Comparison of ENCODE assay signal across 1 cellular context in the genomic region with DNA sequence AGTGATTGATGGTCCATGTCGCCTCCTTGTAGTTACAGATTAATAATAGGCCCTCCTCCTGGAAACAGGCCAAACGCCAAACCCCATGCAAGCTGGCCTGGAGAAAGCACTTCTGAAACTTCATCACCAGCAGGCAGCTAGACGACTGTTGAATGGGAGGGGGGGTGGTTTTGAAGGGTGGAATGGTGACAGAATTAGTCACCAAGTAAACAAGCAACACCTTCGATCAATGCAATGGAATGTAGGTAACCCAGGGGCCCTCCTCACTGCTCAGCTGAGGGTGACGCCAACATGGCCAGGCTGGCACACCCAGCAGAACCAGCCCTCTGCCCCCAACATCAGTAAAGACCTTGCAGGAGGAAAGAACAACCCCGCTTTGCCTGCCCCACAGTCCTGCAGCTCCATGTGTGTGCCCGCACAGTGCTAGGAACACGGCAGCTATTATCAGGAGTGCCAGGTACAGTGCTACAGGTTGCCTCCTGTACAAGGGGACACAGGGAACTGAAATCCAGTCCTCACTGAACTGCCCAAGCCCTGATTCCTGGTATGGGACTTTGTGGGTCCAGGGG.
A peak's percentile ranks its signal among the peaks of the same experiment; 100 is the strongest.
TF ChIP-seq lines count a peak whose summit lies in the region.

No MANE protein-coding gene starts in this region.

TF ChIP-seq in HepG2, 621 proteins besides CTCF, POLR2A, EP300 and RAD21 (continued from another document and continues in another):
- peak; percentile 35 for TF ChIP-seq ZNF724P (CRISPR knock-in tag; IDR thresholded peaks at IDR 0.05; ENCODE audit: borderline replicate concordance)
- TF ChIP-seq PHB2 (IDR thresholded peaks at IDR 0.05; ENCODE audit: partially characterized antibody): no peak
- 0 out of 2 replicates have a peak, but pooled peaks have one; percentile 43 for TF ChIP-seq ZNF773 (CRISPR knock-in tag; IDR thresholded peaks at IDR 0.05; ENCODE audit: borderline replicate concordance)
- no peak for TF ChIP-seq MZF1 (CRISPR knock-in tag; IDR thresholded peaks at IDR 0.05; ENCODE audit: borderline replicate concordance)
- TF ChIP-seq, protein P1, sequence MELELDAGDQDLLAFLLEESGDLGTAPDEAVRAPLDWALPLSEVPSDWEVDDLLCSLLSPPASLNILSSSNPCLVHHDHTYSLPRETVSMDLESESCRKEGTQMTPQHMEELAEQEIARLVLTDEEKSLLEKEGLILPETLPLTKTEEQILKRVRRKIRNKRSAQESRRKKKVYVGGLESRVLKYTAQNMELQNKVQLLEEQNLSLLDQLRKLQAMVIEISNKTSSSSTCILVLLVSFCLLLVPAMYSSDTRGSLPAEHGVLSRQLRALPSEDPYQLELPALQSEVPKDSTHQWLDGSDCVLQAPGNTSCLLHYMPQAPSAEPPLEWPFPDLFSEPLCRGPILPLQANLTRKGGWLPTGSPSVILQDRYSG (CRISPR knock-in tag; IDR thresholded peaks at IDR 0.05): no peak
- TF ChIP-seq GATAD1 (CRISPR knock-in tag; IDR thresholded peaks at IDR 0.05): peak; percentile 71
- TF ChIP-seq, protein P2, sequence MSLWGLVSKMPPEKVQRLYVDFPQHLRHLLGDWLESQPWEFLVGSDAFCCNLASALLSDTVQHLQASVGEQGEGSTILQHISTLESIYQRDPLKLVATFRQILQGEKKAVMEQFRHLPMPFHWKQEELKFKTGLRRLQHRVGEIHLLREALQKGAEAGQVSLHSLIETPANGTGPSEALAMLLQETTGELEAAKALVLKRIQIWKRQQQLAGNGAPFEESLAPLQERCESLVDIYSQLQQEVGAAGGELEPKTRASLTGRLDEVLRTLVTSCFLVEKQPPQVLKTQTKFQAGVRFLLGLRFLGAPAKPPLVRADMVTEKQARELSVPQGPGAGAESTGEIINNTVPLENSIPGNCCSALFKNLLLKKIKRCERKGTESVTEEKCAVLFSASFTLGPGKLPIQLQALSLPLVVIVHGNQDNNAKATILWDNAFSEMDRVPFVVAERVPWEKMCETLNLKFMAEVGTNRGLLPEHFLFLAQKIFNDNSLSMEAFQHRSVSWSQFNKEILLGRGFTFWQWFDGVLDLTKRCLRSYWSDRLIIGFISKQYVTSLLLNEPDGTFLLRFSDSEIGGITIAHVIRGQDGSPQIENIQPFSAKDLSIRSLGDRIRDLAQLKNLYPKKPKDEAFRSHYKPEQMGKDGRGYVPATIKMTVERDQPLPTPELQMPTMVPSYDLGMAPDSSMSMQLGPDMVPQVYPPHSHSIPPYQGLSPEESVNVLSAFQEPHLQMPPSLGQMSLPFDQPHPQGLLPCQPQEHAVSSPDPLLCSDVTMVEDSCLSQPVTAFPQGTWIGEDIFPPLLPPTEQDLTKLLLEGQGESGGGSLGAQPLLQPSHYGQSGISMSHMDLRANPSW (CRISPR knock-in tag; IDR thresholded peaks at IDR 0.05; ENCODE audit: borderline replicate concordance): no peak
- 0 out of 2 replicates have a peak, but pooled peaks have one; percentile 38 for TF ChIP-seq SATB2 (CRISPR knock-in tag; IDR thresholded peaks at IDR 0.05)
- TF ChIP-seq, protein P3, sequence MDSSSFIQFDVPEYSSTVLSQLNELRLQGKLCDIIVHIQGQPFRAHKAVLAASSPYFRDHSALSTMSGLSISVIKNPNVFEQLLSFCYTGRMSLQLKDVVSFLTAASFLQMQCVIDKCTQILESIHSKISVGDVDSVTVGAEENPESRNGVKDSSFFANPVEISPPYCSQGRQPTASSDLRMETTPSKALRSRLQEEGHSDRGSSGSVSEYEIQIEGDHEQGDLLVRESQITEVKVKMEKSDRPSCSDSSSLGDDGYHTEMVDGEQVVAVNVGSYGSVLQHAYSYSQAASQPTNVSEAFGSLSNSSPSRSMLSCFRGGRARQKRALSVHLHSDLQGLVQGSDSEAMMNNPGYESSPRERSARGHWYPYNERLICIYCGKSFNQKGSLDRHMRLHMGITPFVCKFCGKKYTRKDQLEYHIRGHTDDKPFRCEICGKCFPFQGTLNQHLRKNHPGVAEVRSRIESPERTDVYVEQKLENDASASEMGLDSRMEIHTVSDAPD (CRISPR knock-in tag; IDR thresholded peaks at IDR 0.05): peak; percentile 98
- peak; percentile 51 for TF ChIP-seq ZNF331 (CRISPR knock-in tag; IDR thresholded peaks at IDR 0.05)
- TF ChIP-seq FOSL2 (CRISPR knock-in tag; IDR thresholded peaks at IDR 0.05): peak; percentile 100
- no peak for TF ChIP-seq ZFP62 (CRISPR knock-in tag; IDR thresholded peaks at IDR 0.05)
- peak; percentile 95 for TF ChIP-seq HNRNPL (IDR thresholded peaks at IDR 0.05; ENCODE audit: low read depth, low read length)
- peak; percentile 50; the same call in 1 of the 2 replicates for TF ChIP-seq HNF4G (IDR thresholded peaks at IDR 0.05; ENCODE audit: borderline replicate concordance, low read depth, low read length)
- TF ChIP-seq HNF4G (CRISPR knock-in tag; IDR thresholded peaks at IDR 0.05; ENCODE audit: borderline replicate concordance, low read depth): peak; percentile 68; the same call in 1 of the 2 replicates
- TF ChIP-seq ZSCAN22 (CRISPR knock-in tag; IDR thresholded peaks at IDR 0.05): no peak
- TF ChIP-seq, protein P4, sequence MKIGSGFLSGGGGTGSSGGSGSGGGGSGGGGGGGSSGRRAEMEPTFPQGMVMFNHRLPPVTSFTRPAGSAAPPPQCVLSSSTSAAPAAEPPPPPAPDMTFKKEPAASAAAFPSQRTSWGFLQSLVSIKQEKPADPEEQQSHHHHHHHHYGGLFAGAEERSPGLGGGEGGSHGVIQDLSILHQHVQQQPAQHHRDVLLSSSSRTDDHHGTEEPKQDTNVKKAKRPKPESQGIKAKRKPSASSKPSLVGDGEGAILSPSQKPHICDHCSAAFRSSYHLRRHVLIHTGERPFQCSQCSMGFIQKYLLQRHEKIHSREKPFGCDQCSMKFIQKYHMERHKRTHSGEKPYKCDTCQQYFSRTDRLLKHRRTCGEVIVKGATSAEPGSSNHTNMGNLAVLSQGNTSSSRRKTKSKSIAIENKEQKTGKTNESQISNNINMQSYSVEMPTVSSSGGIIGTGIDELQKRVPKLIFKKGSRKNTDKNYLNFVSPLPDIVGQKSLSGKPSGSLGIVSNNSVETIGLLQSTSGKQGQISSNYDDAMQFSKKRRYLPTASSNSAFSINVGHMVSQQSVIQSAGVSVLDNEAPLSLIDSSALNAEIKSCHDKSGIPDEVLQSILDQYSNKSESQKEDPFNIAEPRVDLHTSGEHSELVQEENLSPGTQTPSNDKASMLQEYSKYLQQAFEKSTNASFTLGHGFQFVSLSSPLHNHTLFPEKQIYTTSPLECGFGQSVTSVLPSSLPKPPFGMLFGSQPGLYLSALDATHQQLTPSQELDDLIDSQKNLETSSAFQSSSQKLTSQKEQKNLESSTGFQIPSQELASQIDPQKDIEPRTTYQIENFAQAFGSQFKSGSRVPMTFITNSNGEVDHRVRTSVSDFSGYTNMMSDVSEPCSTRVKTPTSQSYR (CRISPR knock-in tag; IDR thresholded peaks at IDR 0.05; ENCODE audit: borderline replicate concordance): peak; percentile 74; the same call in 1 of the 2 replicates
- no peak for TF ChIP-seq ATRX (CRISPR knock-in tag; IDR thresholded peaks at IDR 0.05; ENCODE audit: borderline replicate concordance)
- 0 out of 2 replicates have a peak, but pooled peaks have one; percentile 63 for TF ChIP-seq PRMT3 (CRISPR knock-in tag; IDR thresholded peaks at IDR 0.05; ENCODE audit: borderline replicate concordance, low read depth)
- TF ChIP-seq ZNF605 (CRISPR knock-in tag; IDR thresholded peaks at IDR 0.05): peak; percentile 40; the same call in 1 of the 2 replicates
- TF ChIP-seq ZNF557 (CRISPR knock-in tag; IDR thresholded peaks at IDR 0.05): peak; percentile 92
- TF ChIP-seq, protein P5, sequence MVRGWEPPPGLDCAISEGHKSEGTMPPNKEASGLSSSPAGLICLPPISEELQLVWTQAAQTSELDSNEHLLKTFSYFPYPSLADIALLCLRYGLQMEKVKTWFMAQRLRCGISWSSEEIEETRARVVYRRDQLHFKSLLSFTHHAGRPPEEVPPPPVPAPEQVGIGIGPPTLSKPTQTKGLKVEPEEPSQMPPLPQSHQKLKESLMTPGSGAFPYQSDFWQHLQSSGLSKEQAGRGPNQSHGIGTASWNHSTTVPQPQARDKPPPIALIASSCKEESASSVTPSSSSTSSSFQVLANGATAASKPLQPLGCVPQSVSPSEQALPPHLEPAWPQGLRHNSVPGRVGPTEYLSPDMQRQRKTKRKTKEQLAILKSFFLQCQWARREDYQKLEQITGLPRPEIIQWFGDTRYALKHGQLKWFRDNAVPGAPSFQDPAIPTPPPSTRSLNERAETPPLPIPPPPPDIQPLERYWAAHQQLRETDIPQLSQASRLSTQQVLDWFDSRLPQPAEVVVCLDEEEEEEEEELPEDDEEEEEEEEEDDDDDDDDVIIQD (CRISPR knock-in tag; IDR thresholded peaks at IDR 0.05; ENCODE audit: low read depth): peak; percentile 91
- TF ChIP-seq, protein P6, sequence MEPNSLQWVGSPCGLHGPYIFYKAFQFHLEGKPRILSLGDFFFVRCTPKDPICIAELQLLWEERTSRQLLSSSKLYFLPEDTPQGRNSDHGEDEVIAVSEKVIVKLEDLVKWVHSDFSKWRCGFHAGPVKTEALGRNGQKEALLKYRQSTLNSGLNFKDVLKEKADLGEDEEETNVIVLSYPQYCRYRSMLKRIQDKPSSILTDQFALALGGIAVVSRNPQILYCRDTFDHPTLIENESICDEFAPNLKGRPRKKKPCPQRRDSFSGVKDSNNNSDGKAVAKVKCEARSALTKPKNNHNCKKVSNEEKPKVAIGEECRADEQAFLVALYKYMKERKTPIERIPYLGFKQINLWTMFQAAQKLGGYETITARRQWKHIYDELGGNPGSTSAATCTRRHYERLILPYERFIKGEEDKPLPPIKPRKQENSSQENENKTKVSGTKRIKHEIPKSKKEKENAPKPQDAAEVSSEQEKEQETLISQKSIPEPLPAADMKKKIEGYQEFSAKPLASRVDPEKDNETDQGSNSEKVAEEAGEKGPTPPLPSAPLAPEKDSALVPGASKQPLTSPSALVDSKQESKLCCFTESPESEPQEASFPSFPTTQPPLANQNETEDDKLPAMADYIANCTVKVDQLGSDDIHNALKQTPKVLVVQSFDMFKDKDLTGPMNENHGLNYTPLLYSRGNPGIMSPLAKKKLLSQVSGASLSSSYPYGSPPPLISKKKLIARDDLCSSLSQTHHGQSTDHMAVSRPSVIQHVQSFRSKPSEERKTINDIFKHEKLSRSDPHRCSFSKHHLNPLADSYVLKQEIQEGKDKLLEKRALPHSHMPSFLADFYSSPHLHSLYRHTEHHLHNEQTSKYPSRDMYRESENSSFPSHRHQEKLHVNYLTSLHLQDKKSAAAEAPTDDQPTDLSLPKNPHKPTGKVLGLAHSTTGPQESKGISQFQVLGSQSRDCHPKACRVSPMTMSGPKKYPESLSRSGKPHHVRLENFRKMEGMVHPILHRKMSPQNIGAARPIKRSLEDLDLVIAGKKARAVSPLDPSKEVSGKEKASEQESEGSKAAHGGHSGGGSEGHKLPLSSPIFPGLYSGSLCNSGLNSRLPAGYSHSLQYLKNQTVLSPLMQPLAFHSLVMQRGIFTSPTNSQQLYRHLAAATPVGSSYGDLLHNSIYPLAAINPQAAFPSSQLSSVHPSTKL (CRISPR knock-in tag; IDR thresholded peaks at IDR 0.05): peak; percentile 98
- no peak for TF ChIP-seq ZNF674 (CRISPR knock-in tag; IDR thresholded peaks at IDR 0.05; ENCODE audit: low read depth)
- TF ChIP-seq CCDC6 (CRISPR knock-in tag; IDR thresholded peaks at IDR 0.05): peak; percentile 62; the same call in 1 of the 2 replicates
- TF ChIP-seq, protein P7, sequence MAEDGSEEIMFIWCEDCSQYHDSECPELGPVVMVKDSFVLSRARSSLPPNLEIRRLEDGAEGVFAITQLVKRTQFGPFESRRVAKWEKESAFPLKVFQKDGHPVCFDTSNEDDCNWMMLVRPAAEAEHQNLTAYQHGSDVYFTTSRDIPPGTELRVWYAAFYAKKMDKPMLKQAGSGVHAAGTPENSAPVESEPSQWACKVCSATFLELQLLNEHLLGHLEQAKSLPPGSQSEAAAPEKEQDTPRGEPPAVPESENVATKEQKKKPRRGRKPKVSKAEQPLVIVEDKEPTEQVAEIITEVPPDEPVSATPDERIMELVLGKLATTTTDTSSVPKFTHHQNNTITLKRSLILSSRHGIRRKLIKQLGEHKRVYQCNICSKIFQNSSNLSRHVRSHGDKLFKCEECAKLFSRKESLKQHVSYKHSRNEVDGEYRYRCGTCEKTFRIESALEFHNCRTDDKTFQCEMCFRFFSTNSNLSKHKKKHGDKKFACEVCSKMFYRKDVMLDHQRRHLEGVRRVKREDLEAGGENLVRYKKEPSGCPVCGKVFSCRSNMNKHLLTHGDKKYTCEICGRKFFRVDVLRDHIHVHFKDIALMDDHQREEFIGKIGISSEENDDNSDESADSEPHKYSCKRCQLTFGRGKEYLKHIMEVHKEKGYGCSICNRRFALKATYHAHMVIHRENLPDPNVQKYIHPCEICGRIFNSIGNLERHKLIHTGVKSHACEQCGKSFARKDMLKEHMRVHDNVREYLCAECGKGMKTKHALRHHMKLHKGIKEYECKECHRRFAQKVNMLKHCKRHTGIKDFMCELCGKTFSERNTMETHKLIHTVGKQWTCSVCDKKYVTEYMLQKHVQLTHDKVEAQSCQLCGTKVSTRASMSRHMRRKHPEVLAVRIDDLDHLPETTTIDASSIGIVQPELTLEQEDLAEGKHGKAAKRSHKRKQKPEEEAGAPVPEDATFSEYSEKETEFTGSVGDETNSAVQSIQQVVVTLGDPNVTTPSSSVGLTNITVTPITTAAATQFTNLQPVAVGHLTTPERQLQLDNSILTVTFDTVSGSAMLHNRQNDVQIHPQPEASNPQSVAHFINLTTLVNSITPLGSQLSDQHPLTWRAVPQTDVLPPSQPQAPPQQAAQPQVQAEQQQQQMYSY (CRISPR knock-in tag; IDR thresholded peaks at IDR 0.05): no peak
- TF ChIP-seq YEATS4 (CRISPR knock-in tag; IDR thresholded peaks at IDR 0.05; ENCODE audit: borderline replicate concordance): peak; percentile 43; the same call in 1 of the 2 replicates
- peak; percentile 63 for TF ChIP-seq ASH2L (IDR thresholded peaks at IDR 0.05; ENCODE audit: insufficient read length, low read depth, low read length)
- no peak for TF ChIP-seq PAF1 (CRISPR knock-in tag; IDR thresholded peaks at IDR 0.05)
- TF ChIP-seq, protein P8, sequence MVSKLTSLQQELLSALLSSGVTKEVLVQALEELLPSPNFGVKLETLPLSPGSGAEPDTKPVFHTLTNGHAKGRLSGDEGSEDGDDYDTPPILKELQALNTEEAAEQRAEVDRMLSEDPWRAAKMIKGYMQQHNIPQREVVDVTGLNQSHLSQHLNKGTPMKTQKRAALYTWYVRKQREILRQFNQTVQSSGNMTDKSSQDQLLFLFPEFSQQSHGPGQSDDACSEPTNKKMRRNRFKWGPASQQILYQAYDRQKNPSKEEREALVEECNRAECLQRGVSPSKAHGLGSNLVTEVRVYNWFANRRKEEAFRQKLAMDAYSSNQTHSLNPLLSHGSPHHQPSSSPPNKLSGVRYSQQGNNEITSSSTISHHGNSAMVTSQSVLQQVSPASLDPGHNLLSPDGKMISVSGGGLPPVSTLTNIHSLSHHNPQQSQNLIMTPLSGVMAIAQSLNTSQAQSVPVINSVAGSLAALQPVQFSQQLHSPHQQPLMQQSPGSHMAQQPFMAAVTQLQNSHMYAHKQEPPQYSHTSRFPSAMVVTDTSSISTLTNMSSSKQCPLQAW (CRISPR knock-in tag; IDR thresholded peaks at IDR 0.05): peak; percentile 98
- no peak for TF ChIP-seq ZNF296 (CRISPR knock-in tag; conservative IDR thresholded peaks at IDR 0.05)
- no peak for TF ChIP-seq ZNF678 (CRISPR knock-in tag; IDR thresholded peaks at IDR 0.05)
- TF ChIP-seq, protein P9, sequence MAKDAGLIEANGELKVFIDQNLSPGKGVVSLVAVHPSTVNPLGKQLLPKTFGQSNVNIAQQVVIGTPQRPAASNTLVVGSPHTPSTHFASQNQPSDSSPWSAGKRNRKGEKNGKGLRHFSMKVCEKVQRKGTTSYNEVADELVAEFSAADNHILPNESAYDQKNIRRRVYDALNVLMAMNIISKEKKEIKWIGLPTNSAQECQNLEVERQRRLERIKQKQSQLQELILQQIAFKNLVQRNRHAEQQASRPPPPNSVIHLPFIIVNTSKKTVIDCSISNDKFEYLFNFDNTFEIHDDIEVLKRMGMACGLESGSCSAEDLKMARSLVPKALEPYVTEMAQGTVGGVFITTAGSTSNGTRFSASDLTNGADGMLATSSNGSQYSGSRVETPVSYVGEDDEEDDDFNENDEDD (CRISPR knock-in tag; IDR thresholded peaks at IDR 0.05; ENCODE audit: borderline replicate concordance): peak; percentile 48; the same call in 1 of the 2 replicates
